Comparison of ENCODE assay signal across 9 cellular contexts in the genomic region with DNA sequence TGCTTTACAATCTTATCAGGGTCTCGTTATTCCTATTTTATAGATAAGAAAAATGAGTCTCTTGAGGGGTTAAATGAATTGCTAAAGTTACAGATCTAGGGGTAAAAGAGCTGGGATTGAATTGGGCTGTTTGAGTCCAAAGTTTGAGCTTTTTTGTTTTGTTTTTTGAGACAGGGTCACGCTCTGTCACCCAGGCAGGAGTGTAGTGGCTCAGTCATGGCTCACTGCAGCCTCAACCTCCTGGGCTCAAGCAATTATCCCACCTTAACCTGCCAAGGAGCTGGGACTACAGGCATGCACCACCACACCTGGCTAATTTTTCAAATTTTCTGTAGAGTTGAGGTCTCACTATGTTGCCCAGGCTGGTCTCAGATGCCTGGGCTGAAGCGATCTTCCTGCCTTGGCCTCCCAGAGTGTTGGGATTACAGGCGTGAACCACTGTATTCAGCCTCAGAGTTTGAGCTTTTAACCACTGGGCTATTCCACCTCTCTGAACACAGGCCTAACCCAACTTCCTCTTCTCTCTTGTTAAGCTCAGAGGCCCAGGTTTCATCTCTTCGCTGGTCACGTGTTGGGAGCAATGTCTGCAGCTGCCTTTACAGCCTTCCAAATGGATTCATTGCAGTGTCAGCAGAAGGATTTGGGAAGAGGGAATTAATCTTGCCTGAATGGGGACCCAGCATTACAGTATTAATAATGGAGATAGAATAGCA. TPM values are rescaled to one million over a fixed set of nuclear protein-coding genes. Genes with fewer than 3 reads are reported as not detected.
DNase-seq lines count a peak whose midpoint lies in the region; ATAC-seq and TF ChIP-seq lines count a peak whose summit lies in the region.
"Had no signal": no experiment of that assay in that cellular context is flagged by ENCODE, and none has a peak within 500 bp of the region (broad histone marks: within the 10 kb centered on the region; RNA-seq: fewer than 3 reads in every experiment).

No MANE protein-coding gene starts in this region.

- no peaks in the 10 kb centered on the region for H3K27me3 Mint-ChIP-seq in activated T-helper 2 cell treated with anti-CD3 and anti-CD28 coated beads, Interferon-gamma antibody, Interleukin-2, Interleukin-4, amounts not matched to agents 10 μg/mL and 5 μg/mL and 100 μg/mL, durations not matched to agents 14 hours and 24 hours and 36 hours (ENCODE audit: low read depth)

- in situ Hi-C loops in Caki2 (cut with HindIII; ENCODE audit: low pct_unique_long_range_greater_than_20kb, low sequenced_read_pairs), result no loop called here

- no peak overlapping the region for H3K4me3 Mint-ChIP-seq in activated T-helper 2 cell treated with anti-CD3 and anti-CD28 coated beads, Interferon-gamma antibody, Interleukin-2, Interleukin-4, amounts not matched to agents 10 μg/mL and 5 μg/mL and 100 μg/mL, durations not matched to agents 14 hours and 24 hours and 36 hours (ENCODE audit: low read depth)

- DNase-seq in Caki2 (ENCODE audit: low read depth) (peak; percentile 22), left ventricle myocardium superior (no peak), HuH-7.5 (ENCODE audit: low spot score) (no peak), erythroblast (lab: John Stamatoyannopoulos, UW) (no peak), AG08396 (ENCODE audit: low spot score) (no peak)
- DNase-seq in activated T-helper 2 cell treated with anti-CD3 and anti-CD28 coated beads, Interferon-gamma antibody, Interleukin-2, Interleukin-4, amounts not matched to agents 10 μg/mL and 5 μg/mL and 100 μg/mL, durations not matched to agents 14 hours and 24 hours and 36 hours (ENCODE audit: low spot score), result no peak
- DNase-seq: caudate nucleus had no signal

- intact Hi-C loops in activated T-helper 2 cell treated with anti-CD3 and anti-CD28 coated beads, Interferon-gamma antibody, Interleukin-2, Interleukin-4, amounts not matched to agents 10 μg/mL and 5 μg/mL and 100 μg/mL, durations not matched to agents 14 hours and 24 hours and 36 hours (cut with micrococcal nuclease), result no loop called here
- intact Hi-C loops in left ventricle myocardium superior (cut with micrococcal nuclease), result no loop called here

- H3K9me3 Mint-ChIP-seq in activated T-helper 2 cell treated with anti-CD3 and anti-CD28 coated beads, Interferon-gamma antibody, Interleukin-2, Interleukin-4, amounts not matched to agents 10 μg/mL and 5 μg/mL and 100 μg/mL, durations not matched to agents 14 hours and 24 hours and 36 hours, result no peaks in the 10 kb centered on the region

- peaks cover 44% of the 10 kb centered on the region for H3K36me3 Mint-ChIP-seq in activated T-helper 2 cell treated with anti-CD3 and anti-CD28 coated beads, Interferon-gamma antibody, Interleukin-2, Interleukin-4, amounts not matched to agents 10 μg/mL and 5 μg/mL and 100 μg/mL, durations not matched to agents 14 hours and 24 hours and 36 hours (ENCODE audit: low read depth)

- peaks cover 20% of the 10 kb centered on the region for H3K4me1 Mint-ChIP-seq in activated T-helper 2 cell treated with anti-CD3 and anti-CD28 coated beads, Interferon-gamma antibody, Interleukin-2, Interleukin-4, amounts not matched to agents 10 μg/mL and 5 μg/mL and 100 μg/mL, durations not matched to agents 14 hours and 24 hours and 36 hours (ENCODE audit: low read depth)

- no peak for TF ChIP-seq POLR2A in erythroblast (IDR thresholded peaks at IDR 0.05; ENCODE audit: low read length)

- peak overlapping the region; percentile 15 for H3K27ac Mint-ChIP-seq in activated T-helper 2 cell treated with anti-CD3 and anti-CD28 coated beads, Interferon-gamma antibody, Interleukin-2, Interleukin-4, amounts not matched to agents 10 μg/mL and 5 μg/mL and 100 μg/mL, durations not matched to agents 14 hours and 24 hours and 36 hours

- ATAC-seq in GM19351 (IDR thresholded peaks at IDR 0.05; ENCODE audit: unreplicated experiment) (peak; percentile 73), HG03280 (IDR thresholded peaks at IDR 0.05; ENCODE audit: unreplicated experiment) (peak; percentile 64), left ventricle myocardium superior (no peak)

RNA-seq across cellular contexts. Expression of a gene that starts 7.9 kb away (rescaled TPM):
- total RNA-seq in Caki2 (2014; rRNA removed; shearing (Covaris generic); ENCODE audit: low replicate concordance), result 0.84 and 2.9 TPM in 2 replicates
- total RNA-seq in activated T-helper 2 cell treated with anti-CD3 and anti-CD28 coated beads, Interferon-gamma antibody, Interleukin-2, Interleukin-4, amounts not matched to agents 10 μg/mL and 5 μg/mL and 100 μg/mL, durations not matched to agents 14 hours and 24 hours and 36 hours, result 11.1 and 12.4 TPM in 2 replicates
- total RNA-seq in left ventricle myocardium superior, result 8.0 TPM

RNA-seq across cellular contexts. Expression of a gene that starts 9.2 kb away (rescaled TPM):
- total RNA-seq in Caki2 (2014; rRNA removed; shearing (Covaris generic); ENCODE audit: low replicate concordance), result 79.3 and 94.4 TPM in 2 replicates
- total RNA-seq in activated T-helper 2 cell treated with anti-CD3 and anti-CD28 coated beads, Interferon-gamma antibody, Interleukin-2, Interleukin-4, amounts not matched to agents 10 μg/mL and 5 μg/mL and 100 μg/mL, durations not matched to agents 14 hours and 24 hours and 36 hours, result 66.9 and 69.7 TPM in 2 replicates
- total RNA-seq in left ventricle myocardium superior, result 101 TPM
